In genomic region chrX:72003811-72004750, GRCh38 we compare ENCODE assay signal across 8 cellular contexts.
DNase-seq lines count a peak whose midpoint lies in the region; ATAC-seq, FAIRE-seq and TF ChIP-seq lines count a peak whose summit lies in the region.

No MANE protein-coding gene starts in this region.

- peaks cover 0 to 5% of the 10 kb centered on the region in 2 donors for H3K4me1 ChIP-seq in left lung
- no peaks in the 10 kb centered on the region for H3K4me1 ChIP-seq in aorta (ENCODE audit: control insufficient read depth in 1 of 2, insufficient read depth in 2 of 2, low read length in 2 of 2)

- H3K4me3 ChIP-seq in bronchial epithelial cell (ENCODE audit: low read depth, low read length): no peak overlapping the region
- H3K4me3 ChIP-seq in left lung: no peak overlapping the region
- no peak overlapping the region for H3K4me3 ChIP-seq in aorta (ENCODE audit: low read length in 2 of 2)

- H3K27ac ChIP-seq in left lung: no peak overlapping the region
- peak overlapping the region in 1 of 2 donors; percentile 73 for H3K27ac ChIP-seq in aorta (ENCODE audit: low read depth in 1 of 2, low read length in 2 of 2)

- TF ChIP-seq CTCF in bronchial epithelial cell (IDR thresholded peaks at IDR 0.05; ENCODE audit: insufficient read depth, low read length, severe bottlenecking) (peak; percentile 13), left lung (IDR thresholded peaks at IDR 0.05) (no peak)

- peak; percentile 36 for FAIRE-seq in bronchial epithelial cell (lab: Jason Lieb, UNC)

- DNase-seq in activated gamma-delta T cell (lab: John Stamatoyannopoulos, UW) (peak; percentile 3), activated gamma-delta T cell treated with Interleukin-2 at 50 U/mL for 16 hours (no peak), bronchial epithelial cell (ENCODE audit: low read depth) (no peak), left lung (no peak), aorta (peak; percentile 67 to 84), cortex of kidney (lab: John Stamatoyannopoulos, UW) (no peak)
- no peak for DNase-seq in effector CD8-positive, alpha-beta T cell (lab: John Stamatoyannopoulos, UW)
- no peak for DNase-seq in activated naive CD4-positive, alpha-beta T cell treated with Interleukin-2 at 50 U/mL for 16 hours

- H3K36me3 ChIP-seq in bronchial epithelial cell (ENCODE audit: control insufficient read depth, insufficient read depth, low read length) (no peaks in the 10 kb centered on the region), left lung (no peaks in the 10 kb centered on the region), aorta (ENCODE audit: control insufficient read depth in 1 of 2, insufficient read depth in 2 of 2, low read length in 1 of 2) (no peaks in the 10 kb centered on the region)

- WGBS in aorta, 2 donors: 8 to 19% methylated on average over 17 of the region's 17 CpGs

- H3K9me3 ChIP-seq in left lung (no peaks in the 10 kb centered on the region), aorta (ENCODE audit: control insufficient read depth, low read length) (no peaks in the 10 kb centered on the region)

- H3K27me3 ChIP-seq in bronchial epithelial cell (ENCODE audit: control insufficient read depth, insufficient read depth, low read length): no peaks in the 10 kb centered on the region
- no peaks in the 10 kb centered on the region for H3K27me3 ChIP-seq in left lung
- H3K27me3 ChIP-seq in aorta (ENCODE audit: control insufficient read depth in 1 of 2, insufficient read depth in 2 of 2, low read length in 1 of 2): no peaks in the 10 kb centered on the region

- ATAC-seq in left lung: peak; percentile 72
- ATAC-seq in aorta (ENCODE audit: low FRiP score): peak; percentile 49

- intact Hi-C loops in left lung (cut with DNase I) (no loop called here), aorta (cut with DNase I) (loop anchor here (5.0 kb wide), 1 partner anchor 123 kb away; no protein-coding TSS in a partner anchor)

Comparison
In these comparisons a context has a peak if more than half of its experiments do, and no peak if none do; other contexts are left out.
1. DNase-seq: peak in activated gamma-delta T cell (single experiment) and aorta (2 of 2); none in activated gamma-delta T cell treated with Interleukin-2 at 50 U/mL for 16 hours (single experiment), bronchial epithelial cell (single experiment), left lung (0 of 2), effector CD8-positive, alpha-beta T cell (single experiment), cortex of kidney (single experiment) and activated naive CD4-positive, alpha-beta T cell treated with Interleukin-2 at 50 U/mL for 16 hours (single experiment).
2. intact Hi-C loops: an anchor here in aorta (5.0 kb wide); none called in left lung.